In the genomic region with DNA sequence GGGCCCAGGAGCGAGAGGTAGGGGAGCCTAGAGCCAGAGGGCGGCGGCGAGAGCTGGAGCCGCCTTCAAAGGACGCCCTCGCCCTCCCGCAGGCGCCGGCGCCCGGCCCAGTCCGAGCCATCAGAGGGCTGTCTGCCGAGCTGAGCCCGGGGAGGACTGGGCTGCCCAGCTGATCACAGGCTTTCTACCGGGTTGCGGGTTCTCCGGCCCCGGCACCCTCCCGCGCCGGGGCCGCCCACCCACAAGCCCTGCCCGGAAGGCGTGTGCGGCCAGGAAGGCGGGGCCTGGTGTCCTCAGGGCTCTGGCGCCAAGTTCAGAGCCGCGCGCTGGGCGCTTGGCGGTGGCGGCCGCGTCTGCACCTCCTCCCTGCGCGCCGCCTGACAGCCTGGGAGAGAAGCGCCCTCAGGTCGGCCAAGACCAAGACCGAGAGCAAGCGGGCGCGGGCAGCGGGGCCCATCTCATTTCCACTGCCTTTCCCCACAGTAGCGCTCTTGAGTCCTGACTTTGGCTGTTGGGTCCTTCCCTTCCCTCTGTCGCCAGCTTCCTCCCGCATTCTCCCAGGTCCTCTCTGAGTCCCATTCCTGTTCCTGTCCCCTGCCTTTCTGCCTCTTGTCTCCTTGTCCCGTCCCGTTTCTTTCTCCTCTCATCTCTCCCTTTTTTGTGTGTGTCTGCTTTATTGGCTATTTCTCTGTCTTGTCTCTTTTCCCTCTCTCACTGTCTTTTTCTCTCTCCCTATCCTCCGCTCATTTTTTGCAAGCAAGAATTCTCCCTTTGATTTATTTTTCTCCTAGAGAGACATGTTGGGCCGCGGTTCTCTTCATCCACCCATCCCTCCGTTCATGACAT, we compare ENCODE assay signal across 1 cellular context.
A peak's percentile ranks its signal among the peaks of the same experiment; 100 is the strongest.
TF ChIP-seq lines count a peak whose summit lies in the region.

No MANE protein-coding gene starts in this region.

TF ChIP-seq in K562, 482 proteins besides CTCF, POLR2A, EP300 and RAD21 (continued from another document and continues in another):
- TF ChIP-seq, protein P1, sequence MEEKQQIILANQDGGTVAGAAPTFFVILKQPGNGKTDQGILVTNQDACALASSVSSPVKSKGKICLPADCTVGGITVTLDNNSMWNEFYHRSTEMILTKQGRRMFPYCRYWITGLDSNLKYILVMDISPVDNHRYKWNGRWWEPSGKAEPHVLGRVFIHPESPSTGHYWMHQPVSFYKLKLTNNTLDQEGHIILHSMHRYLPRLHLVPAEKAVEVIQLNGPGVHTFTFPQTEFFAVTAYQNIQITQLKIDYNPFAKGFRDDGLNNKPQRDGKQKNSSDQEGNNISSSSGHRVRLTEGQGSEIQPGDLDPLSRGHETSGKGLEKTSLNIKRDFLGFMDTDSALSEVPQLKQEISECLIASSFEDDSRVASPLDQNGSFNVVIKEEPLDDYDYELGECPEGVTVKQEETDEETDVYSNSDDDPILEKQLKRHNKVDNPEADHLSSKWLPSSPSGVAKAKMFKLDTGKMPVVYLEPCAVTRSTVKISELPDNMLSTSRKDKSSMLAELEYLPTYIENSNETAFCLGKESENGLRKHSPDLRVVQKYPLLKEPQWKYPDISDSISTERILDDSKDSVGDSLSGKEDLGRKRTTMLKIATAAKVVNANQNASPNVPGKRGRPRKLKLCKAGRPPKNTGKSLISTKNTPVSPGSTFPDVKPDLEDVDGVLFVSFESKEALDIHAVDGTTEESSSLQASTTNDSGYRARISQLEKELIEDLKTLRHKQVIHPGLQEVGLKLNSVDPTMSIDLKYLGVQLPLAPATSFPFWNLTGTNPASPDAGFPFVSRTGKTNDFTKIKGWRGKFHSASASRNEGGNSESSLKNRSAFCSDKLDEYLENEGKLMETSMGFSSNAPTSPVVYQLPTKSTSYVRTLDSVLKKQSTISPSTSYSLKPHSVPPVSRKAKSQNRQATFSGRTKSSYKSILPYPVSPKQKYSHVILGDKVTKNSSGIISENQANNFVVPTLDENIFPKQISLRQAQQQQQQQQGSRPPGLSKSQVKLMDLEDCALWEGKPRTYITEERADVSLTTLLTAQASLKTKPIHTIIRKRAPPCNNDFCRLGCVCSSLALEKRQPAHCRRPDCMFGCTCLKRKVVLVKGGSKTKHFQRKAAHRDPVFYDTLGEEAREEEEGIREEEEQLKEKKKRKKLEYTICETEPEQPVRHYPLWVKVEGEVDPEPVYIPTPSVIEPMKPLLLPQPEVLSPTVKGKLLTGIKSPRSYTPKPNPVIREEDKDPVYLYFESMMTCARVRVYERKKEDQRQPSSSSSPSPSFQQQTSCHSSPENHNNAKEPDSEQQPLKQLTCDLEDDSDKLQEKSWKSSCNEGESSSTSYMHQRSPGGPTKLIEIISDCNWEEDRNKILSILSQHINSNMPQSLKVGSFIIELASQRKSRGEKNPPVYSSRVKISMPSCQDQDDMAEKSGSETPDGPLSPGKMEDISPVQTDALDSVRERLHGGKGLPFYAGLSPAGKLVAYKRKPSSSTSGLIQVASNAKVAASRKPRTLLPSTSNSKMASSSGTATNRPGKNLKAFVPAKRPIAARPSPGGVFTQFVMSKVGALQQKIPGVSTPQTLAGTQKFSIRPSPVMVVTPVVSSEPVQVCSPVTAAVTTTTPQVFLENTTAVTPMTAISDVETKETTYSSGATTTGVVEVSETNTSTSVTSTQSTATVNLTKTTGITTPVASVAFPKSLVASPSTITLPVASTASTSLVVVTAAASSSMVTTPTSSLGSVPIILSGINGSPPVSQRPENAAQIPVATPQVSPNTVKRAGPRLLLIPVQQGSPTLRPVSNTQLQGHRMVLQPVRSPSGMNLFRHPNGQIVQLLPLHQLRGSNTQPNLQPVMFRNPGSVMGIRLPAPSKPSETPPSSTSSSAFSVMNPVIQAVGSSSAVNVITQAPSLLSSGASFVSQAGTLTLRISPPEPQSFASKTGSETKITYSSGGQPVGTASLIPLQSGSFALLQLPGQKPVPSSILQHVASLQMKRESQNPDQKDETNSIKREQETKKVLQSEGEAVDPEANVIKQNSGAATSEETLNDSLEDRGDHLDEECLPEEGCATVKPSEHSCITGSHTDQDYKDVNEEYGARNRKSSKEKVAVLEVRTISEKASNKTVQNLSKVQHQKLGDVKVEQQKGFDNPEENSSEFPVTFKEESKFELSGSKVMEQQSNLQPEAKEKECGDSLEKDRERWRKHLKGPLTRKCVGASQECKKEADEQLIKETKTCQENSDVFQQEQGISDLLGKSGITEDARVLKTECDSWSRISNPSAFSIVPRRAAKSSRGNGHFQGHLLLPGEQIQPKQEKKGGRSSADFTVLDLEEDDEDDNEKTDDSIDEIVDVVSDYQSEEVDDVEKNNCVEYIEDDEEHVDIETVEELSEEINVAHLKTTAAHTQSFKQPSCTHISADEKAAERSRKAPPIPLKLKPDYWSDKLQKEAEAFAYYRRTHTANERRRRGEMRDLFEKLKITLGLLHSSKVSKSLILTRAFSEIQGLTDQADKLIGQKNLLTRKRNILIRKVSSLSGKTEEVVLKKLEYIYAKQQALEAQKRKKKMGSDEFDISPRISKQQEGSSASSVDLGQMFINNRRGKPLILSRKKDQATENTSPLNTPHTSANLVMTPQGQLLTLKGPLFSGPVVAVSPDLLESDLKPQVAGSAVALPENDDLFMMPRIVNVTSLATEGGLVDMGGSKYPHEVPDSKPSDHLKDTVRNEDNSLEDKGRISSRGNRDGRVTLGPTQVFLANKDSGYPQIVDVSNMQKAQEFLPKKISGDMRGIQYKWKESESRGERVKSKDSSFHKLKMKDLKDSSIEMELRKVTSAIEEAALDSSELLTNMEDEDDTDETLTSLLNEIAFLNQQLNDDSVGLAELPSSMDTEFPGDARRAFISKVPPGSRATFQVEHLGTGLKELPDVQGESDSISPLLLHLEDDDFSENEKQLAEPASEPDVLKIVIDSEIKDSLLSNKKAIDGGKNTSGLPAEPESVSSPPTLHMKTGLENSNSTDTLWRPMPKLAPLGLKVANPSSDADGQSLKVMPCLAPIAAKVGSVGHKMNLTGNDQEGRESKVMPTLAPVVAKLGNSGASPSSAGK (IDR thresholded peaks at IDR 0.05) = 0 out of 2 replicates have a peak, but pooled peaks have one; percentile 15
- TF ChIP-seq DMBX1 (CRISPR knock-in tag; IDR thresholded peaks at IDR 0.05; ENCODE audit: borderline replicate concordance) (no peak), SPI1 (IDR thresholded peaks at IDR 0.05; ENCODE audit: borderline replicate concordance, low read depth, low read length) (no peak), SUPT5H (IDR thresholded peaks at IDR 0.05) (peak; percentile 68), TEAD1 (CRISPR knock-in tag; IDR thresholded peaks at IDR 0.05) (peak in 1 of 2 experiments; percentile 37; a peak in 1 of 4 replicates), ZNF551 (CRISPR knock-in tag; IDR thresholded peaks at IDR 0.05) (no peak), MEIS2 (IDR thresholded peaks at IDR 0.05; ENCODE audit: partially characterized antibody) (peak; percentile 19), NONO (IDR thresholded peaks at IDR 0.05; ENCODE audit: low read depth in 2 of 2, low read length in 1 of 2) (no peak), KLF13 (tag; IDR thresholded peaks at IDR 0.05; ENCODE audit: borderline replicate concordance, low read depth) (no peak), CBX8 (IDR thresholded peaks at IDR 0.05; ENCODE audit: borderline replicate concordance, extremely low read depth, low read depth, low read length, poor library complexity, severe bottlenecking) (no peak), ILK (tag; IDR thresholded peaks at IDR 0.05; ENCODE audit: borderline replicate concordance, low read depth) (no peak), BCOR (IDR thresholded peaks at IDR 0.05) (peak; percentile 47; the same call in 1 of the 2 replicates), PHF8 (IDR thresholded peaks at IDR 0.05; ENCODE audit: borderline replicate concordance, low read length) (peak; percentile 34; the same call in 1 of the 2 replicates), POLR2G (IDR thresholded peaks at IDR 0.05; ENCODE audit: low read depth, low read length) (peak; percentile 83), ZNF23 (CRISPR knock-in tag; IDR thresholded peaks at IDR 0.05) (no peak)
- TF ChIP-seq, protein P2, sequence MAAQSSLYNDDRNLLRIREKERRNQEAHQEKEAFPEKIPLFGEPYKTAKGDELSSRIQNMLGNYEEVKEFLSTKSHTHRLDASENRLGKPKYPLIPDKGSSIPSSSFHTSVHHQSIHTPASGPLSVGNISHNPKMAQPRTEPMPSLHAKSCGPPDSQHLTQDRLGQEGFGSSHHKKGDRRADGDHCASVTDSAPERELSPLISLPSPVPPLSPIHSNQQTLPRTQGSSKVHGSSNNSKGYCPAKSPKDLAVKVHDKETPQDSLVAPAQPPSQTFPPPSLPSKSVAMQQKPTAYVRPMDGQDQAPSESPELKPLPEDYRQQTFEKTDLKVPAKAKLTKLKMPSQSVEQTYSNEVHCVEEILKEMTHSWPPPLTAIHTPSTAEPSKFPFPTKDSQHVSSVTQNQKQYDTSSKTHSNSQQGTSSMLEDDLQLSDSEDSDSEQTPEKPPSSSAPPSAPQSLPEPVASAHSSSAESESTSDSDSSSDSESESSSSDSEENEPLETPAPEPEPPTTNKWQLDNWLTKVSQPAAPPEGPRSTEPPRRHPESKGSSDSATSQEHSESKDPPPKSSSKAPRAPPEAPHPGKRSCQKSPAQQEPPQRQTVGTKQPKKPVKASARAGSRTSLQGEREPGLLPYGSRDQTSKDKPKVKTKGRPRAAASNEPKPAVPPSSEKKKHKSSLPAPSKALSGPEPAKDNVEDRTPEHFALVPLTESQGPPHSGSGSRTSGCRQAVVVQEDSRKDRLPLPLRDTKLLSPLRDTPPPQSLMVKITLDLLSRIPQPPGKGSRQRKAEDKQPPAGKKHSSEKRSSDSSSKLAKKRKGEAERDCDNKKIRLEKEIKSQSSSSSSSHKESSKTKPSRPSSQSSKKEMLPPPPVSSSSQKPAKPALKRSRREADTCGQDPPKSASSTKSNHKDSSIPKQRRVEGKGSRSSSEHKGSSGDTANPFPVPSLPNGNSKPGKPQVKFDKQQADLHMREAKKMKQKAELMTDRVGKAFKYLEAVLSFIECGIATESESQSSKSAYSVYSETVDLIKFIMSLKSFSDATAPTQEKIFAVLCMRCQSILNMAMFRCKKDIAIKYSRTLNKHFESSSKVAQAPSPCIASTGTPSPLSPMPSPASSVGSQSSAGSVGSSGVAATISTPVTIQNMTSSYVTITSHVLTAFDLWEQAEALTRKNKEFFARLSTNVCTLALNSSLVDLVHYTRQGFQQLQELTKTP (IDR thresholded peaks at IDR 0.05; ENCODE audit: low read depth in 1 of 2, partially characterized antibody in 2 of 2) = peak; percentile 42 to 48
- TF ChIP-seq, protein P3, sequence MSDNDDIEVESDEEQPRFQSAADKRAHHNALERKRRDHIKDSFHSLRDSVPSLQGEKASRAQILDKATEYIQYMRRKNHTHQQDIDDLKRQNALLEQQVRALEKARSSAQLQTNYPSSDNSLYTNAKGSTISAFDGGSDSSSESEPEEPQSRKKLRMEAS (CRISPR knock-in tag; IDR thresholded peaks at IDR 0.05) = peak; percentile 38; the same call in 1 of the 2 replicates
- TF ChIP-seq, protein P4, sequence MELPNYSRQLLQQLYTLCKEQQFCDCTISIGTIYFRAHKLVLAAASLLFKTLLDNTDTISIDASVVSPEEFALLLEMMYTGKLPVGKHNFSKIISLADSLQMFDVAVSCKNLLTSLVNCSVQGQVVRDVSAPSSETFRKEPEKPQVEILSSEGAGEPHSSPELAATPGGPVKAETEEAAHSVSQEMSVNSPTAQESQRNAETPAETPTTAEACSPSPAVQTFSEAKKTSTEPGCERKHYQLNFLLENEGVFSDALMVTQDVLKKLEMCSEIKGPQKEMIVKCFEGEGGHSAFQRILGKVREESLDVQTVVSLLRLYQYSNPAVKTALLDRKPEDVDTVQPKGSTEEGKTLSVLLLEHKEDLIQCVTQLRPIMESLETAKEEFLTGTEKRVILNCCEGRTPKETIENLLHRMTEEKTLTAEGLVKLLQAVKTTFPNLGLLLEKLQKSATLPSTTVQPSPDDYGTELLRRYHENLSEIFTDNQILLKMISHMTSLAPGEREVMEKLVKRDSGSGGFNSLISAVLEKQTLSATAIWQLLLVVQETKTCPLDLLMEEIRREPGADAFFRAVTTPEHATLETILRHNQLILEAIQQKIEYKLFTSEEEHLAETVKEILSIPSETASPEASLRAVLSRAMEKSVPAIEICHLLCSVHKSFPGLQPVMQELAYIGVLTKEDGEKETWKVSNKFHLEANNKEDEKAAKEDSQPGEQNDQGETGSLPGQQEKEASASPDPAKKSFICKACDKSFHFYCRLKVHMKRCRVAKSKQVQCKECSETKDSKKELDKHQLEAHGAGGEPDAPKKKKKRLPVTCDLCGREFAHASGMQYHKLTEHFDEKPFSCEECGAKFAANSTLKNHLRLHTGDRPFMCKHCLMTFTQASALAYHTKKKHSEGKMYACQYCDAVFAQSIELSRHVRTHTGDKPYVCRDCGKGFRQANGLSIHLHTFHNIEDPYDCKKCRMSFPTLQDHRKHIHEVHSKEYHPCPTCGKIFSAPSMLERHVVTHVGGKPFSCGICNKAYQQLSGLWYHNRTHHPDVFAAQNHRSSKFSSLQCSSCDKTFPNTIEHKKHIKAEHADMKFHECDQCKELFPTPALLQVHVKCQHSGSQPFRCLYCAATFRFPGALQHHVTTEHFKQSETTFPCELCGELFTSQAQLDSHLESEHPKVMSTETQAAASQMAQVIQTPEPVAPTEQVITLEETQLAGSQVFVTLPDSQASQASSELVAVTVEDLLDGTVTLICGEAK (IDR thresholded peaks at IDR 0.05) = peak; percentile 65
- TF ChIP-seq, protein P4 (CRISPR knock-in tag; IDR thresholded peaks at IDR 0.05) = no peak
- TF ChIP-seq, protein P5, sequence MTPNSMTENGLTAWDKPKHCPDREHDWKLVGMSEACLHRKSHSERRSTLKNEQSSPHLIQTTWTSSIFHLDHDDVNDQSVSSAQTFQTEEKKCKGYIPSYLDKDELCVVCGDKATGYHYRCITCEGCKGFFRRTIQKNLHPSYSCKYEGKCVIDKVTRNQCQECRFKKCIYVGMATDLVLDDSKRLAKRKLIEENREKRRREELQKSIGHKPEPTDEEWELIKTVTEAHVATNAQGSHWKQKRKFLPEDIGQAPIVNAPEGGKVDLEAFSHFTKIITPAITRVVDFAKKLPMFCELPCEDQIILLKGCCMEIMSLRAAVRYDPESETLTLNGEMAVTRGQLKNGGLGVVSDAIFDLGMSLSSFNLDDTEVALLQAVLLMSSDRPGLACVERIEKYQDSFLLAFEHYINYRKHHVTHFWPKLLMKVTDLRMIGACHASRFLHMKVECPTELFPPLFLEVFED (CRISPR knock-in tag; conservative IDR thresholded peaks at IDR 0.05) = peak; percentile 96
